Comparison of ENCODE assay signal across 10 cellular contexts in genomic region chr16:14187517-14188338, GRCh38.
DNase-seq lines count a peak whose midpoint lies in the region; ATAC-seq lines count a peak whose summit lies in the region.
"Had no signal": no experiment of that assay in that cellular context is flagged by ENCODE, and none has a peak within 500 bp of the region (broad histone marks: within the 10 kb centered on the region; RNA-seq: fewer than 3 reads in every experiment).

No MANE protein-coding gene starts in this region.

- no peak overlapping the region for H3K4ac ChIP-seq in mesenchymal stem cell (ENCODE audit: low read depth in 1 of 2, low read length in 2 of 2)

- H2BK120ac ChIP-seq in mesenchymal stem cell (ENCODE audit: low read depth, low read length): no peak overlapping the region

- H3K36me3 Mint-ChIP-seq in T-helper 17 cell (ENCODE audit: low read depth): no peaks in the 10 kb centered on the region
- H3K36me3 Mint-ChIP-seq: activated naive CD4-positive, alpha-beta T cell treated with anti-CD3 and anti-CD28 coated beads, Interleukin-2, amount 10 ng/mL, durations not matched to agents 7 days and 5 days had no signal

- 88% methylated on average over 10 of the region's 10 CpGs for WGBS in mesenchymal stem cell

- H3K9ac ChIP-seq in mesenchymal stem cell (ENCODE audit: low read length): peak overlapping the region; percentile 81

- H3K79me1 ChIP-seq in mesenchymal stem cell (replicated peaks; ENCODE audit: low read length, poor library complexity, severe bottlenecking): peaks cover 16% of the 10 kb centered on the region

- no peak overlapping the region for H4K8ac ChIP-seq in mesenchymal stem cell (ENCODE audit: low read length)

- peak overlapping the region in 1 of 2 experiments; percentile 54 for H2BK12ac ChIP-seq in mesenchymal stem cell (ENCODE audit: low read length in 2 of 2)

- no peak for ATAC-seq in T-helper 17 cell

- H3K4me3 Mint-ChIP-seq in T-helper 17 cell: no peak overlapping the region
- H3K4me3 Mint-ChIP-seq: activated naive CD4-positive, alpha-beta T cell treated with anti-CD3 and anti-CD28 coated beads, Interleukin-2, amount 10 ng/mL, durations not matched to agents 7 days and 5 days had no signal

- H3K4me1 ChIP-seq in mesenchymal stem cell (ENCODE audit: control insufficient read depth, insufficient read depth, low read depth, low read length): peaks cover 6% of the 10 kb centered on the region

- H3K23ac ChIP-seq in mesenchymal stem cell (ENCODE audit: low read length in 2 of 2): no peak overlapping the region

- H3K14ac ChIP-seq in mesenchymal stem cell (ENCODE audit: low read length in 2 of 2): no peak overlapping the region

- H3K4me2 ChIP-seq in mesenchymal stem cell (ENCODE audit: low read length, poor library complexity, severe bottlenecking): no peak overlapping the region

- H3K9me3 ChIP-seq in mesenchymal stem cell (ENCODE audit: control insufficient read depth, low read length) (no peaks in the 10 kb centered on the region), T-helper 17 cell (ENCODE audit: control insufficient read depth, low read length, poor library complexity, severe bottlenecking) (no peaks in the 10 kb centered on the region)

- H3K4me3 ChIP-seq in mesenchymal stem cell (ENCODE audit: insufficient read depth in 1 of 2, low read depth in 1 of 2, low read length in 2 of 2): peak overlapping the region in 1 of 2 experiments; percentile 71

- H3K27ac ChIP-seq in caudate nucleus (ENCODE audit: low read depth, low read length) (peak overlapping the region; percentile 74), mesenchymal stem cell (ENCODE audit: low read length, poor library complexity, severe bottlenecking) (no peak overlapping the region), temporal lobe (ENCODE audit: low read depth, low read length) (peak overlapping the region; percentile 69)

- H2BK15ac ChIP-seq in mesenchymal stem cell (ENCODE audit: low read depth, poor library complexity, severe bottlenecking): no peak overlapping the region

- H2AFZ ChIP-seq in mesenchymal stem cell (ENCODE audit: low read depth, low read length): no peak overlapping the region

- peaks cover 14% of the 10 kb centered on the region for H3K4me1 Mint-ChIP-seq in T-helper 17 cell

- H3K27me3 ChIP-seq in mesenchymal stem cell (ENCODE audit: control insufficient read depth in 1 of 2, insufficient read depth in 1 of 2, low read length in 2 of 2): no peaks in the 10 kb centered on the region

- H3K18ac ChIP-seq in mesenchymal stem cell (ENCODE audit: low read depth in 1 of 2, low read length in 2 of 2): no peak overlapping the region

- H3K36me3 ChIP-seq in mesenchymal stem cell (ENCODE audit: control insufficient read depth in 1 of 2, insufficient read depth in 2 of 2, low read depth in 1 of 2, low read length in 2 of 2): no peaks in the 10 kb centered on the region

- no peaks in the 10 kb centered on the region for H3K27me3 Mint-ChIP-seq in T-helper 17 cell
- H3K27me3 Mint-ChIP-seq: activated naive CD4-positive, alpha-beta T cell treated with anti-CD3 and anti-CD28 coated beads, Interleukin-2, amount 10 ng/mL, durations not matched to agents 7 days and 5 days had no signal

- no peak overlapping the region for H2AK5ac ChIP-seq in mesenchymal stem cell (ENCODE audit: low read length, severe bottlenecking)

- H3K27ac Mint-ChIP-seq in T-helper 17 cell: no peak overlapping the region
- H3K27ac Mint-ChIP-seq: activated naive CD4-positive, alpha-beta T cell treated with anti-CD3 and anti-CD28 coated beads, Interleukin-2, amount 10 ng/mL, durations not matched to agents 7 days and 5 days had no signal

- DNase-seq in NCI-H146 treated with DMSO at 0.1 percent for 48 hours (lab: John Stamatoyannopoulos, UW; ENCODE audit: unreplicated experiment) (peak; percentile 77), caudate nucleus (lab: John Stamatoyannopoulos, UW) (no peak), mesenchymal stem cell (no peak), T-helper 17 cell (no peak), HuH-7 (ENCODE audit: low spot score) (no peak), UCSD-AML1 (lab: John Stamatoyannopoulos, UW; ENCODE audit: unreplicated experiment) (no peak)
- DNase-seq: activated CD4-positive, alpha-beta T cell treated with anti-CD3 and anti-CD28 coated beads for 1 hour; activated naive CD4-positive, alpha-beta T cell treated with anti-CD3 and anti-CD28 coated beads, Interleukin-2, amount 10 ng/mL, durations not matched to agents 7 days and 5 days; DND-41 had no signal

- no peak overlapping the region for H4K91ac ChIP-seq in mesenchymal stem cell (ENCODE audit: low read length)

- H2BK5ac ChIP-seq in mesenchymal stem cell (ENCODE audit: low read depth, low read length, poor library complexity, severe bottlenecking): no peak overlapping the region
